13 cellular contexts compared by ENCODE assay signal in genomic region chr20:56778765-56779195, GRCh38.
DNase-seq lines count a peak whose midpoint lies in the region; ATAC-seq and TF ChIP-seq lines count a peak whose summit lies in the region.
"Had no signal": no experiment of that assay in that cellular context is flagged by ENCODE, and none has a peak within 500 bp of the region (broad histone marks: within the 10 kb centered on the region; RNA-seq: fewer than 3 reads in every experiment).

No MANE protein-coding gene starts in this region.

- H3K4me1 ChIP-seq in IMR-90 (ENCODE audit: control insufficient read depth, insufficient read depth, low read length) (peaks cover 3% of the 10 kb centered on the region; the same call in 1 of the 2 replicates), psoas muscle (no peaks in the 10 kb centered on the region)

- no peaks in the 10 kb centered on the region for H3K36me3 ChIP-seq in IMR-90 (ENCODE audit: control insufficient read depth, insufficient read depth, low read length)
- no peaks in the 10 kb centered on the region for H3K36me3 ChIP-seq in psoas muscle (ENCODE audit: insufficient read depth in 1 of 2, low read depth in 1 of 2)

- H2AK9ac ChIP-seq in IMR-90 (replicated peaks; ENCODE audit: low read depth, low read length, poor library complexity): no peak overlapping the region

- WGBS in IMR-90 (ENCODE audit: extremely low coverage in 2 of 2, insufficient read length in 1 of 2), 2 experiments: 41% methylated on average over 5 of the region's 8 CpGs; no CpG with 5 or more reads in 1 of the 2 experiments
- 35 to 44% (median 38%) methylated on average over 8 of the region's 8 CpGs for WGBS in psoas muscle, 3 donors

- no peak overlapping the region for H3K4ac ChIP-seq in IMR-90 (ENCODE audit: low read depth, low read length)

- no peak for TF ChIP-seq RAD21 in IMR-90 (IDR thresholded peaks at IDR 0.05; ENCODE audit: low read length)

- in situ Hi-C loops in IMR-90 (cut with MboI; ENCODE audit: low sequenced_read_pairs): loop anchor here (25.0 kb wide), 1 partner anchor 416 kb away; the partner anchor contains the start of gene FAM210B

- H4K20me1 ChIP-seq in IMR-90 (ENCODE audit: insufficient read depth, low read length): no peaks in the 10 kb centered on the region

- POLR2A ChIA-PET in IMR-90 (lab: Charles Lee; ENCODE audit: unreplicated experiment): no interaction called here

- no peak overlapping the region for H2BK5ac ChIP-seq in IMR-90 (ENCODE audit: low read depth, low read length, poor library complexity, severe bottlenecking)

- no peak overlapping the region for H3K27ac Mint-ChIP-seq in stimulated activated memory B cell treated with anti-CD40 and anti-IgM and Interleukin-4, amounts not matched to agents 10 μg/mL and 1 μg/mL and 100 μg/mL, for 72 hours
- H3K27ac Mint-ChIP-seq: natural killer cell had no signal

- H2AK5ac ChIP-seq in IMR-90 (ENCODE audit: low read depth, low read length): no peak overlapping the region

- TF ChIP-seq POLR2A in IMR-90 (IDR thresholded peaks at IDR 0.05; ENCODE audit: low read depth, low read length): no peak

- H3K36me3 Mint-ChIP-seq in stimulated activated memory B cell treated with anti-CD40 and anti-IgM and Interleukin-4, amounts not matched to agents 10 μg/mL and 1 μg/mL and 100 μg/mL, for 72 hours: no peaks in the 10 kb centered on the region
- H3K36me3 Mint-ChIP-seq: brain, natural killer cell had no signal

- H2BK15ac ChIP-seq in IMR-90 (ENCODE audit: low read depth, low read length): no peak overlapping the region

- no peak overlapping the region for H3K56ac ChIP-seq in IMR-90 (ENCODE audit: extremely low read depth, insufficient read depth, low read length)

- H3K14ac ChIP-seq in IMR-90 (replicated peaks; ENCODE audit: low read depth, low read length): no peak overlapping the region

- H2BK20ac ChIP-seq in IMR-90 (ENCODE audit: low read depth, low read length): no peak overlapping the region

- H3K27ac ChIP-seq in IMR-90 (ENCODE audit: insufficient read depth, low read length): no peak overlapping the region
- H3K27ac ChIP-seq in VCaP: peak overlapping the region; percentile 11; the same call in 1 of the 2 replicates
- H3K27ac ChIP-seq in psoas muscle: no peak overlapping the region

- peaks cover 5% of the 10 kb centered on the region for H3K27me3 ChIP-seq in IMR-90 (ENCODE audit: control insufficient read depth, insufficient read depth, low read length)
- H3K27me3 ChIP-seq in psoas muscle (ENCODE audit: insufficient read depth in 3 of 3, low read length in 2 of 3): peaks cover 0 to 5% (median 5%) of the 10 kb centered on the region in 3 donors

- no peak overlapping the region for H3K9ac ChIP-seq in IMR-90 (ENCODE audit: low read depth, low read length)

- H3K4me3 ChIP-seq in IMR-90 (ENCODE audit: insufficient read depth, low read depth, low read length): no peak overlapping the region
- H3K4me3 ChIP-seq in psoas muscle: no peak overlapping the region

- no peak overlapping the region for H2BK120ac ChIP-seq in IMR-90 (ENCODE audit: low read depth, low read length)

- intact Hi-C loops in IMR-90 (cut with micrococcal nuclease): no loop called here
- intact Hi-C loops in Right ventricle myocardium superior (cut with DNase I): no loop called here
- intact Hi-C loops in psoas muscle (cut with DNase I): no loop called here

- no peak overlapping the region for H3K4me3 Mint-ChIP-seq in stimulated activated memory B cell treated with anti-CD40 and anti-IgM and Interleukin-4, amounts not matched to agents 10 μg/mL and 1 μg/mL and 100 μg/mL, for 72 hours
- H3K4me3 Mint-ChIP-seq: brain, natural killer cell had no signal

- H3K18ac ChIP-seq in IMR-90 (ENCODE audit: low read depth, low read length): no peak overlapping the region

- no peak overlapping the region for H4K5ac ChIP-seq in IMR-90 (ENCODE audit: low read depth, low read length)

- peaks cover 15% of the 10 kb centered on the region for H3K27me3 Mint-ChIP-seq in stimulated activated memory B cell treated with anti-CD40 and anti-IgM and Interleukin-4, amounts not matched to agents 10 μg/mL and 1 μg/mL and 100 μg/mL, for 72 hours

- dilution Hi-C loops in IMR-90 (cut with HindIII; ENCODE audit: low sequenced_read_pairs, unreplicated experiment): no loop called here

- no TSS peak for BruUV-seq in IMR-90 (replicated peaks; lab: Mats Ljungman, UMichigan)

- no peak overlapping the region for H3K4me2 ChIP-seq in IMR-90 (ENCODE audit: low read depth, low read length)

- H2AFZ ChIP-seq in IMR-90 (replicated peaks; ENCODE audit: low read length, poor library complexity): peak overlapping the region; percentile 29

- no peaks in the 10 kb centered on the region for H3K4me1 Mint-ChIP-seq in stimulated activated memory B cell treated with anti-CD40 and anti-IgM and Interleukin-4, amounts not matched to agents 10 μg/mL and 1 μg/mL and 100 μg/mL, for 72 hours
- H3K4me1 Mint-ChIP-seq: natural killer cell had no signal

- no peaks in the 10 kb centered on the region for H3K79me1 ChIP-seq in IMR-90 (ENCODE audit: low read depth in 1 of 2, low read length in 2 of 2)

- H3K9me3 ChIP-seq in IMR-90 (ENCODE audit: control insufficient read depth, insufficient read depth, low read length) (no peaks in the 10 kb centered on the region; the same call in 1 of the 2 replicates), psoas muscle (no peaks in the 10 kb centered on the region)

- peak; percentile 69 for ATAC-seq in IMR-90 (ENCODE audit: low read depth)
- ATAC-seq in Right ventricle myocardium superior (ENCODE audit: poor library complexity): peak; percentile 78
- ATAC-seq in HG02588 (IDR thresholded peaks at IDR 0.05; ENCODE audit: unreplicated experiment): no peak
- ATAC-seq in stimulated activated memory B cell treated with anti-CD40 and anti-IgM and Interleukin-4, amounts not matched to agents 10 μg/mL and 1 μg/mL and 100 μg/mL, for 72 hours: no peak
- no peak for ATAC-seq in HG02973 (IDR thresholded peaks at IDR 0.05; ENCODE audit: unreplicated experiment)
- ATAC-seq in psoas muscle: no peak
- ATAC-seq: natural killer cell had no signal

- H3K23ac ChIP-seq in IMR-90 (ENCODE audit: low read depth, low read length): no peak overlapping the region

- DNase-seq in IMR-90: peak; percentile 42
- peak; percentile 54 for DNase-seq in Right ventricle myocardium superior
- peak; percentile 3 for DNase-seq in renal cortical epithelial cell (ENCODE audit: low read depth)
- DNase-seq in psoas muscle: no peak
- DNase-seq: GF-D8, natural killer cell, NCI-H2029 treated with DMSO at 0.1 percent for 48 hours, substantia nigra had no signal

- no peak for TF ChIP-seq CTCF in IMR-90 (conservative IDR thresholded peaks at IDR 0.05; ENCODE audit: low read depth, low read length)
- TF ChIP-seq CTCF in VCaP (conservative IDR thresholded peaks at IDR 0.05): no peak
- no peak for TF ChIP-seq CTCF in psoas muscle (IDR thresholded peaks at IDR 0.05)

- no peak overlapping the region for H4K91ac ChIP-seq in IMR-90 (ENCODE audit: insufficient read depth, low read depth, low read length)

- CTCF ChIA-PET in IMR-90 (lab: Yijun Ruan, JAX): no interaction called here

- H3K9me1 ChIP-seq in IMR-90 (ENCODE audit: insufficient read depth, low read length): no peaks in the 10 kb centered on the region

- no peak overlapping the region for H4K8ac ChIP-seq in IMR-90 (ENCODE audit: low read depth in 2 of 2, low read length in 2 of 2)

- no peaks in the 10 kb centered on the region for H3K9me3 Mint-ChIP-seq in stimulated activated memory B cell treated with anti-CD40 and anti-IgM and Interleukin-4, amounts not matched to agents 10 μg/mL and 1 μg/mL and 100 μg/mL, for 72 hours
- H3K9me3 Mint-ChIP-seq: natural killer cell had no signal

TF ChIP-seq in IMR-90, 13 proteins besides CTCF, POLR2A, EP300 and RAD21:
- TF ChIP-seq FOS (IDR thresholded peaks at IDR 0.05; ENCODE audit: low read depth, low read length) (no peak), MAZ (IDR thresholded peaks at IDR 0.05; ENCODE audit: borderline replicate concordance, low read depth, low read length) (no peak)
TF ChIP-seq in IMR-90: peak in this region for 0.

Comparison
In these comparisons a context has a peak if more than half of its experiments do, and no peak if none do; other contexts are left out.
1. ATAC-seq: peak in IMR-90 (single experiment) and Right ventricle myocardium superior (single experiment); none in HG02588 (single experiment), stimulated activated memory B cell treated with anti-CD40 and anti-IgM and Interleukin-4, amounts not matched to agents 10 μg/mL and 1 μg/mL and 100 μg/mL, for 72 hours (single experiment), HG02973 (single experiment) and psoas muscle (0 of 4).
2. DNase-seq: peak in IMR-90 (single experiment), Right ventricle myocardium superior (single experiment) and renal cortical epithelial cell (single experiment); none in psoas muscle (0 of 2).